ENCODE assay signal across 8 cellular contexts in the genomic region with DNA sequence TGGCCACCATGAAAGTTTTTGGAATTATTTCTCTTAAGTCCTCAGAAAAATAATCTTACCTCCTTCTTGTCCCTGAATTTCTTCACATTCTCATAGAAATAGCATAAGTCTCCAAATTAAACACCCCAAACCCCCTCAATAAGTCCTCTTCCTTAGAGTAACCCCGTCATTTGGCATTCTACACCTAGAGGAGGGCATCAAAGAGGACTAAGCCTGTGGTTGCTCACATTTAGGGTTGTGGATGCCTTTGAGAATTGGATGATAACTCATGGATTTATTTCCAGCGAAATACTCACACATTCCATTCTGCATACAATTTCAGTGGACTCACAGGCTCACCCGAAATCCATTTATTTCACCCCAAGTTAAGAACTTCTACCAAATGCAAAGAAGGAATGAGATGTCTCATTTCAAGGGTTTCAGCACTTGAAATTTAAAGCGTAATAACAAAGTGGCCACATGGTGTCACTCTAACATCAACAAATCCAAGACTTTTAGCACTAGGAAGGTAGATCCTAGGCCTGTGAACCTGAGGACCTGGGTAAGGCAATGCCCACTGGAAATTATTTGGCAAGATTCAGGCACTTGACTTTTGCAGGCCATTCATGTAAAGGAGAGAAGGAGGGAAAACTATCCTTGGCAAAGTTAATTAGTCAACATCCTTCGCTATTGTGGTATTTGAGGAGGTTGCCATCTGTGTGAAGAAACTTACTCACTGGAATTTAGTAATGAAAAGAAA. TPM values are rescaled to one million over a fixed set of nuclear protein-coding genes. Genes with fewer than 3 reads are reported as not detected.
A peak's percentile ranks its signal among the peaks of the same experiment; 100 is the strongest.
DNase-seq lines count a peak whose midpoint lies in the region; ATAC-seq and TF ChIP-seq lines count a peak whose summit lies in the region.

No MANE protein-coding gene starts in this region.

- H3K4me1 ChIP-seq in adipocyte (ENCODE audit: control insufficient read depth, insufficient read depth, low read length) (no peaks in the 10 kb centered on the region), right atrium auricular region (no peaks in the 10 kb centered on the region)

- DNase-seq in AG20443 (ENCODE audit: low spot score): peak; percentile 67
- DNase-seq in NCI-H774 (lab: John Stamatoyannopoulos, UW): peak; percentile 73
- DNase-seq in adipocyte (ENCODE audit: low read depth): peak; percentile 83
- no peak for DNase-seq in right atrium auricular region (ENCODE audit: low spot score)
- no peak for DNase-seq in sciatic nerve (ENCODE audit: low spot score)

- H3K9me3 ChIP-seq in adipocyte (ENCODE audit: control insufficient read depth, low read length) (no peaks in the 10 kb centered on the region), right atrium auricular region (no peaks in the 10 kb centered on the region)

- intact Hi-C loops in sciatic nerve (cut with DNase I): loop anchor here (10.0 kb wide), 1 partner anchor 791 kb away; no protein-coding TSS in a partner anchor

- TF ChIP-seq CTCF in GM12873 (IDR thresholded peaks at IDR 0.05; ENCODE audit: insufficient read depth, low read depth, low read length, missing control alignments) (peak; percentile 63), right atrium auricular region (IDR thresholded peaks at IDR 0.05) (peak; percentile 43 to 77)

- no peaks in the 10 kb centered on the region for H3K36me3 ChIP-seq in adipocyte (ENCODE audit: control insufficient read depth, insufficient read depth, low read length, severe bottlenecking)
- no peaks in the 10 kb centered on the region for H3K36me3 ChIP-seq in right atrium auricular region

- ATAC-seq in HG03469 (IDR thresholded peaks at IDR 0.05; ENCODE audit: unreplicated experiment): peak; percentile 62
- peak; percentile 61 for ATAC-seq in sciatic nerve
- no peak for ATAC-seq in HG02763 (IDR thresholded peaks at IDR 0.05; ENCODE audit: unreplicated experiment)

- no peak overlapping the region for H3K27ac ChIP-seq in right atrium auricular region

- no peak overlapping the region for H3K9ac ChIP-seq in adipocyte (ENCODE audit: low read length)

- H3K27me3 ChIP-seq in adipocyte (replicated peaks; ENCODE audit: control insufficient read depth, insufficient read depth, low read length): no peaks in the 10 kb centered on the region
- H3K27me3 ChIP-seq in right atrium auricular region: no peaks in the 10 kb centered on the region

- no peak overlapping the region for H3K4me3 ChIP-seq in adipocyte (ENCODE audit: low read length)
- no peak overlapping the region for H3K4me3 ChIP-seq in right atrium auricular region

RNA-seq across cellular contexts. Expression of a gene that starts 24.6 kb away (rescaled TPM):
- not detected for total RNA-seq in right atrium auricular region
- not detected for total RNA-seq in sciatic nerve

RNA-seq across cellular contexts. Expression of a gene that starts 51.3 kb away (rescaled TPM):
- not detected for total RNA-seq in right atrium auricular region
- not detected for total RNA-seq in sciatic nerve

Comparison
In these comparisons a context has a peak if more than half of its experiments do, and no peak if none do; other contexts are left out.
1. DNase-seq: peak in AG20443 (single experiment), NCI-H774 (single experiment) and adipocyte (single experiment); none in right atrium auricular region (single experiment) and sciatic nerve (single experiment).